ENCODE assay signal across 8 cellular contexts in genomic region chr12:65891987-65892481, GRCh38.
DNase-seq lines count a peak whose midpoint lies in the region; ATAC-seq and TF ChIP-seq lines count a peak whose summit lies in the region.

No MANE protein-coding gene starts in this region.

- ATAC-seq in CD8-positive, alpha-beta T cell, result no peak

- no peaks in the 10 kb centered on the region for H3K36me3 Mint-ChIP-seq in CD8-positive, alpha-beta T cell

- peak; percentile 2 to 90 (median 44) for TF ChIP-seq EP300 in sigmoid colon (IDR thresholded peaks at IDR 0.05)

- POLR2A ChIA-PET in CD8-positive, alpha-beta T cell (lab: Charles Lee), result no interaction called here

- DNase-seq in GM04503 (ENCODE audit: low read depth), result peak; percentile 100
- DNase-seq in left ventricle myocardium inferior, result peak; percentile 71
- DNase-seq in sigmoid colon, result peak; percentile 94
- DNase-seq in activated gamma-delta T cell (lab: John Stamatoyannopoulos, UW), result no peak
- no peak for DNase-seq in activated CD4-positive, CD25-positive, alpha-beta regulatory T cell (lab: John Stamatoyannopoulos, UW)
- no peak for DNase-seq in NCI-H2081 (lab: John Stamatoyannopoulos, UW)
- DNase-seq in CD8-positive, alpha-beta T cell, result no peak

- H3K27ac Mint-ChIP-seq in CD8-positive, alpha-beta T cell, result no peak overlapping the region

- H3K4me1 ChIP-seq in left ventricle myocardium inferior (peaks cover 18% of the 10 kb centered on the region), sigmoid colon (peaks cover 0 to 21% (median 19%) of the 10 kb centered on the region in 4 donors)
- no peaks in the 10 kb centered on the region for H3K4me1 ChIP-seq in CD8-positive, alpha-beta T cell (ENCODE audit: insufficient read depth, low read length)

- H3K27me3 ChIP-seq in left ventricle myocardium inferior (ENCODE audit: low read depth), result no peaks in the 10 kb centered on the region
- no peaks in the 10 kb centered on the region for H3K27me3 ChIP-seq in sigmoid colon
- H3K27me3 ChIP-seq in CD8-positive, alpha-beta T cell (ENCODE audit: insufficient read depth, low read length), result no peaks in the 10 kb centered on the region

- H3K4me3 ChIP-seq in WI38 (ENCODE audit: low read depth, low read length) (peak overlapping the region; percentile 14), left ventricle myocardium inferior (peak overlapping the region; percentile 7), sigmoid colon (no peak overlapping the region)
- H3K4me3 ChIP-seq in CD8-positive, alpha-beta T cell (ENCODE audit: low read depth, low read length), result no peak overlapping the region

- peaks cover 19% of the 10 kb centered on the region for H3K27me3 Mint-ChIP-seq in CD8-positive, alpha-beta T cell (ENCODE audit: low read depth)

- H3K27ac ChIP-seq in left ventricle myocardium inferior (replicated peaks) (peak overlapping the region; percentile 64), sigmoid colon (peak overlapping the region; percentile 38 to 68 (median 56))
- H3K27ac ChIP-seq in CD8-positive, alpha-beta T cell (ENCODE audit: low read depth, low read length), result no peak overlapping the region

- H3K9me3 ChIP-seq in left ventricle myocardium inferior (replicated peaks), result no peaks in the 10 kb centered on the region
- H3K9me3 ChIP-seq in sigmoid colon, result no peaks in the 10 kb centered on the region
- H3K9me3 ChIP-seq in CD8-positive, alpha-beta T cell (ENCODE audit: low read length), result no peaks in the 10 kb centered on the region

- TF ChIP-seq CTCF in WI38 (IDR thresholded peaks at IDR 0.05; ENCODE audit: low read depth, low read length) (no peak), left ventricle myocardium inferior (IDR thresholded peaks at IDR 0.05; ENCODE audit: borderline replicate concordance) (no peak), sigmoid colon (IDR thresholded peaks at IDR 0.05) (no peak)
- no peak for TF ChIP-seq CTCF in CD8-positive, alpha-beta T cell (IDR thresholded peaks at IDR 0.05)

- WGBS in sigmoid colon, 2 donors, result 9 to 40% methylated on average over 10 of the region's 10 CpGs

- CTCF ChIA-PET in CD8-positive, alpha-beta T cell (lab: Charles Lee), result no interaction called here

- H3K4me3 Mint-ChIP-seq in CD8-positive, alpha-beta T cell, result no peak overlapping the region

- intact Hi-C loops in left ventricle myocardium inferior (cut with micrococcal nuclease), result no loop called here
- intact Hi-C loops in sigmoid colon (cut with DNase I), result no loop called here
- intact Hi-C loops in CD8-positive, alpha-beta T cell (cut with DNase I, micrococcal nuclease), result no loop called here

- H3K9me3 Mint-ChIP-seq in CD8-positive, alpha-beta T cell, result no peaks in the 10 kb centered on the region

- H3K4me1 Mint-ChIP-seq in CD8-positive, alpha-beta T cell (ENCODE audit: low read depth), result no peaks in the 10 kb centered on the region

- no peak for TF ChIP-seq POLR2A in sigmoid colon (IDR thresholded peaks at IDR 0.05)

- H3K36me3 ChIP-seq in left ventricle myocardium inferior (no peaks in the 10 kb centered on the region), sigmoid colon (no peaks in the 10 kb centered on the region)
- H3K36me3 ChIP-seq in CD8-positive, alpha-beta T cell (ENCODE audit: insufficient read depth, low read length), result no peaks in the 10 kb centered on the region

Comparison
In these comparisons a context has a peak if more than half of its experiments do, and no peak if none do; other contexts are left out.
1. DNase-seq: peak in GM04503 (single experiment), left ventricle myocardium inferior (single experiment) and sigmoid colon (single experiment); none in activated gamma-delta T cell (single experiment), activated CD4-positive, CD25-positive, alpha-beta regulatory T cell (0 of 4), NCI-H2081 (0 of 2) and CD8-positive, alpha-beta T cell (0 of 7).
2. H3K4me3 ChIP-seq: peak in WI38 (single experiment) and left ventricle myocardium inferior (single experiment); none in sigmoid colon (0 of 4) and CD8-positive, alpha-beta T cell (single experiment).